ENCODE assay signal across 15 cellular contexts in the genomic region with DNA sequence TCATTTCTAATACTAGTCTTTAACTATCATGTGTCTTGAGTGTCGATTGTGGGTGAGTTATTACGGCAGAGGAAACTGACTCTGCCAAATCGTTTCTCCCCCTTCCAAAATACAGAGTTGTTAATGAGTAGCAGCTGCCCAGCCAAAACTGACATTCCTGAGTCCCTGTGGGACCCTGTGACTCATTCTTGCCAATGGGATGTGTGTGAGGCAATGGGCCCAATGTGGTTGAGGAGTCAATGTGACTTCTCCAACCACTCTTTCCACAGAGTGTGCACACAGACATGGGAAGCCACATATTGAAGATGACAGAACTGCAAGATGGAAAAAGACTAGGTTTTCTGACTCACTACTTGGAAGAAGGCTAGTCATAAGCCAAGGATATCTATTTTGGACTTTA.
DNase-seq lines count a peak whose midpoint lies in the region; ATAC-seq and TF ChIP-seq lines count a peak whose summit lies in the region.
"Had no signal": no experiment of that assay in that cellular context is flagged by ENCODE, and none has a peak within 500 bp of the region (broad histone marks: within the 10 kb centered on the region; RNA-seq: fewer than 3 reads in every experiment).

No MANE protein-coding gene starts in this region.

- DNase-seq in SK-N-SH (no peak), astrocyte of the spinal cord (ENCODE audit: low read depth, low spot score) (peak; percentile 90), iris pigment epithelial cell (ENCODE audit: low read depth) (peak; percentile 1), tibial nerve (ENCODE audit: low spot score in 2 of 2) (peak; percentile 51 to 79), PC-9 (no peak)
- no peak for DNase-seq in activated naive CD4-positive, alpha-beta T cell treated with anti-CD3 and anti-CD28 coated beads for 36 hours
- DNase-seq: adrenal gland, Kasumi-1, NCI-H526 had no signal

- ATAC-seq in SK-N-SH treated with all-trans-retinoic acid at 6 μM for 48 hours (no peak), HG03520 (IDR thresholded peaks at IDR 0.05; ENCODE audit: unreplicated experiment) (no peak)
- ATAC-seq: A549, left lobe of liver had no signal

- no peaks in the 10 kb centered on the region for H3K4me1 Mint-ChIP-seq in activated naive CD4-positive, alpha-beta T cell treated with anti-CD3 and anti-CD28 coated beads for 36 hours (ENCODE audit: low read depth)

- in situ Hi-C loops in astrocyte of the spinal cord (cut with HindIII; ENCODE audit: low sequenced_read_pairs): no loop called here

- no peaks in the 10 kb centered on the region for H4K20me1 ChIP-seq in SK-N-SH (ENCODE audit: insufficient read depth)
- no peaks in the 10 kb centered on the region for H4K20me1 ChIP-seq in PC-9 (ENCODE audit: insufficient read depth)

- WGBS in SK-N-SH (ENCODE audit: low lambda C conversion rate): 16% methylated on average over 3 of the region's 3 CpGs
- WGBS in tibial nerve, 2 donors: 53 to 72% methylated on average over 3 of the region's 3 CpGs

- H3K4me1 ChIP-seq in SK-N-SH (ENCODE audit: control insufficient read depth in 1 of 2, insufficient read depth in 2 of 2, low read depth in 1 of 2, low read length in 1 of 2): no peaks in the 10 kb centered on the region
- H3K4me1 ChIP-seq in tibial nerve: peaks cover 0 to 19% (median 5%) of the 10 kb centered on the region in 4 donors
- H3K4me1 ChIP-seq in PC-9 (replicated peaks; ENCODE audit: insufficient read depth): no peaks in the 10 kb centered on the region
- H3K4me1 ChIP-seq: A549, adrenal gland, vagina had no signal

- no peaks in the 10 kb centered on the region for H3K27me3 Mint-ChIP-seq in activated naive CD4-positive, alpha-beta T cell treated with anti-CD3 and anti-CD28 coated beads for 36 hours (ENCODE audit: low read depth)

- BruUV-seq in PC-9 (replicated peaks; lab: Mats Ljungman, UMichigan): no TSS peak

- H3K4me3 Mint-ChIP-seq in activated naive CD4-positive, alpha-beta T cell treated with anti-CD3 and anti-CD28 coated beads for 36 hours: no peak overlapping the region

- POLR2A ChIA-PET in SK-N-SH (lab: Yijun Ruan, JAX): no interaction called here
- POLR2A ChIA-PET in PC-9 (lab: Charles Lee; ENCODE audit: unreplicated experiment): no interaction called here

- CTCF ChIA-PET in SK-N-SH (lab: Yijun Ruan, JAX): no interaction called here
- CTCF ChIA-PET in PC-9 (lab: Charles Lee): no interaction called here
- CTCF ChIA-PET in activated naive CD4-positive, alpha-beta T cell treated with anti-CD3 and anti-CD28 coated beads for 36 hours (lab: Charles Lee): no interaction called here

- H3K27me3 ChIP-seq in SK-N-SH (ENCODE audit: insufficient read depth) (no peaks in the 10 kb centered on the region), tibial nerve (no peaks in the 10 kb centered on the region), PC-9 (ENCODE audit: insufficient read depth, low read depth) (no peaks in the 10 kb centered on the region)
- H3K27me3 ChIP-seq: adrenal gland, vagina had no signal

- no peak overlapping the region for H3K4me3 ChIP-seq in SK-N-SH (ENCODE audit: low read depth in 2 of 2, low read length in 1 of 2)
- no peak overlapping the region for H3K4me3 ChIP-seq in astrocyte of the spinal cord (ENCODE audit: low read depth, low read length)
- no peak overlapping the region for H3K4me3 ChIP-seq in tibial nerve
- H3K4me3 ChIP-seq in PC-9: no peak overlapping the region
- H3K4me3 ChIP-seq: A549, adrenal gland, HAP-1, vagina had no signal

- H3K9me2 ChIP-seq in SK-N-SH: no peaks in the 10 kb centered on the region
- H3K9me2 ChIP-seq in PC-9 (ENCODE audit: insufficient read depth): no peaks in the 10 kb centered on the region

- H3K9me3 Mint-ChIP-seq in activated naive CD4-positive, alpha-beta T cell treated with anti-CD3 and anti-CD28 coated beads for 36 hours: no peaks in the 10 kb centered on the region

- H3K27ac Mint-ChIP-seq in activated naive CD4-positive, alpha-beta T cell treated with anti-CD3 and anti-CD28 coated beads for 36 hours: no peak overlapping the region

- H3K79me2 ChIP-seq in SK-N-SH (ENCODE audit: insufficient read depth): no peaks in the 10 kb centered on the region
- no peaks in the 10 kb centered on the region for H3K79me2 ChIP-seq in PC-9 (ENCODE audit: low read depth)

- TF ChIP-seq CTCF in SK-N-SH (IDR thresholded peaks at IDR 0.05): no peak
- no peak for TF ChIP-seq CTCF in astrocyte of the spinal cord (IDR thresholded peaks at IDR 0.05; ENCODE audit: low read depth, low read length)
- TF ChIP-seq CTCF in tibial nerve (IDR thresholded peaks at IDR 0.05): no peak
- no peak for TF ChIP-seq CTCF in PC-9 (conservative IDR thresholded peaks at IDR 0.05)

- TF ChIP-seq POLR2A in tibial nerve (IDR thresholded peaks at IDR 0.05): no peak

- peak overlapping the region in 1 of 2 experiments; percentile 28; a peak in 1 of 4 replicates for H3K27ac ChIP-seq in SK-N-SH (ENCODE audit: low read depth in 2 of 2, low read length in 1 of 2)
- no peak overlapping the region for H3K27ac ChIP-seq in tibial nerve
- H3K27ac ChIP-seq in PC-9: no peak overlapping the region
- H3K27ac ChIP-seq: A549, adrenal gland, vagina had no signal

- H3K36me3 ChIP-seq in SK-N-SH (replicated peaks in 1 of 2; ENCODE audit: control insufficient read depth in 1 of 2, insufficient read depth in 2 of 2, low read length in 1 of 2) (no peaks in the 10 kb centered on the region), tibial nerve (no peaks in the 10 kb centered on the region), PC-9 (ENCODE audit: low read depth) (no peaks in the 10 kb centered on the region)
- H3K36me3 ChIP-seq: adrenal gland, HAP-1, vagina had no signal

- H3F3A ChIP-seq in SK-N-SH (replicated peaks; ENCODE audit: insufficient read depth) (no peaks in the 10 kb centered on the region), PC-9 (ENCODE audit: insufficient read depth, low read depth) (no peaks in the 10 kb centered on the region)

- H2AFZ ChIP-seq in SK-N-SH (ENCODE audit: low read depth): no peak overlapping the region
- H2AFZ ChIP-seq in PC-9: no peak overlapping the region

- H3K4me2 ChIP-seq in SK-N-SH: no peak overlapping the region
- no peak overlapping the region for H3K4me2 ChIP-seq in PC-9
- H3K4me2 ChIP-seq: A549 had no signal

- H3K9me3 ChIP-seq in SK-N-SH: no peaks in the 10 kb centered on the region
- no peaks in the 10 kb centered on the region for H3K9me3 ChIP-seq in tibial nerve
- H3K9me3 ChIP-seq in PC-9 (ENCODE audit: insufficient read depth, low read depth): 0 out of 2 replicates have a peak, but pooled peaks cover 3% of the 10 kb centered on the region
- H3K9me3 ChIP-seq: A549, adrenal gland, HAP-1, vagina had no signal

- intact Hi-C loops in PC-9 (cut with micrococcal nuclease; ENCODE audit: unreplicated experiment): no loop called here
- intact Hi-C loops in activated naive CD4-positive, alpha-beta T cell treated with anti-CD3 and anti-CD28 coated beads for 36 hours (cut with micrococcal nuclease): no loop called here

- no peaks in the 10 kb centered on the region for H3K36me3 Mint-ChIP-seq in activated naive CD4-positive, alpha-beta T cell treated with anti-CD3 and anti-CD28 coated beads for 36 hours (ENCODE audit: low read depth)

- TF ChIP-seq RAD21 in SK-N-SH (IDR thresholded peaks at IDR 0.05; ENCODE audit: low read length): no peak

- no peak overlapping the region for H3K9ac ChIP-seq in SK-N-SH

- TF ChIP-seq EP300 in SK-N-SH (IDR thresholded peaks at IDR 0.05; ENCODE audit: borderline replicate concordance in 1 of 2, low read depth in 1 of 2, low read length in 1 of 2): peak in 1 of 2 experiments; percentile 32; a peak in 1 of 4 replicates
- TF ChIP-seq EP300 in tibial nerve (IDR thresholded peaks at IDR 0.05): peak in 1 of 2 donors; percentile 83

TF ChIP-seq in SK-N-SH, 30 proteins besides CTCF, POLR2A, EP300 and RAD21 (continues in another document):
- TF ChIP-seq GATA2 (CRISPR knock-in tag; IDR thresholded peaks at IDR 0.05) (no peak), RFX5 (IDR thresholded peaks at IDR 0.05; ENCODE audit: low read length) (no peak), PBX3 (IDR thresholded peaks at IDR 0.05) (0 out of 2 replicates have a peak, but pooled peaks have one; percentile 37), JUND (IDR thresholded peaks at IDR 0.05) (peak; percentile 28; the same call in 1 of the 2 replicates), TCF12 (IDR thresholded peaks at IDR 0.05) (peak; percentile 67), FOSL2 (IDR thresholded peaks at IDR 0.05; ENCODE audit: borderline replicate concordance, low read depth) (peak; percentile 13; the same call in 1 of the 2 replicates), SIN3A (IDR thresholded peaks at IDR 0.05; ENCODE audit: borderline replicate concordance, low read depth, low read length) (no peak), CHD2 (IDR thresholded peaks at IDR 0.05; ENCODE audit: low read length, partially characterized antibody) (no peak)

TF ChIP-seq in SK-N-SH treated with all-trans-retinoic acid at 6 μM for 48 hours, 23 proteins besides CTCF, POLR2A, EP300 and RAD21:
- TF ChIP-seq TCF4 (CRISPR knock-in tag; IDR thresholded peaks at IDR 0.05; ENCODE audit: borderline replicate concordance) (no peak), SNAI2 (CRISPR knock-in tag; IDR thresholded peaks at IDR 0.05) (no peak), ZC3H10 (CRISPR knock-in tag; IDR thresholded peaks at IDR 0.05) (no peak), TOX (CRISPR knock-in tag; IDR thresholded peaks at IDR 0.05; ENCODE audit: borderline replicate concordance) (no peak)
TF ChIP-seq in SK-N-SH treated with all-trans-retinoic acid at 6 μM for 48 hours: peak in this region for 0.

Comparison
In these comparisons a context has a peak if more than half of its experiments do, and no peak if none do; other contexts are left out.
1. DNase-seq: peak in astrocyte of the spinal cord (single experiment), iris pigment epithelial cell (single experiment) and tibial nerve (2 of 2); none in SK-N-SH (single experiment), PC-9 (0 of 2) and activated naive CD4-positive, alpha-beta T cell treated with anti-CD3 and anti-CD28 coated beads for 36 hours (single experiment).